In the genomic region with DNA sequence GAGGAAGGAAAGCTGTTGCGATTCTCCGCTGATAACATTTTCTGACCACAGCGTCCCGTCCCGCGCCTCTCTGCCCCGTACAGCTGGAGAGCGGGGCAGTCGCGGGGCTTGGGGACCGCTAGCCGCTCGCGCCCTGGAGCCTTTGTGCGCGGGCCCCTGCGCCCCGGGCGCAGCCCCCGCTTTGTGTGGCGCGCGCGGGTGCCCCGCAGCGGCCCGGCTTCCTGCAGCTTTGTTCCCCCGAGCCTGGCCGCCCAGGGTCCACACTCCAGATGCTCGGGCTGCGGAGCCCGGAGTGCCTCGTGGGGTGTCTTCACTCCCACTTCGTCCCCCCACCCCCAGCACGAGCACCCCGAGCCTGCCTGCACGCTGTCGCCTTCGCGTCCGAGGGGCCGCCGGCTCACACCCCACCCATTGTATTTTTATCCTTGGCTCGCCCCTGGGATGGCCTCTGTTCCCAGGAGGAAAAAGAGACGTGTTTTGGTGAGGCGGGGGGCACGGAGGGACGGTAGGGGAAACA, we compare ENCODE assay signal across 8 cellular contexts. TPM values are rescaled to one million over a fixed set of nuclear protein-coding genes. Genes with fewer than 3 reads are reported as not detected.
A peak's percentile ranks its signal among the peaks of the same experiment; 100 is the strongest.
DNase-seq lines count a peak whose midpoint lies in the region; ATAC-seq and TF ChIP-seq lines count a peak whose summit lies in the region.

No MANE protein-coding gene starts in this region.

- H3K4me3 Mint-ChIP-seq in HFFc6 = peak overlapping the region; percentile 92

- TF ChIP-seq CTCF in HFFc6 (IDR thresholded peaks at IDR 0.05) = no peak

- in situ Hi-C loops in ACHN (cut with HindIII; ENCODE audit: low pct_ligation_motif_present, low pct_unique_long_range_greater_than_20kb, low sequenced_read_pairs) = no loop called here

- H3K4me1 ChIP-seq in SJSA1 (replicated peaks) (peaks cover 27% of the 10 kb centered on the region), duodenal mucosa (ENCODE audit: control insufficient read depth in 1 of 2, insufficient read depth in 2 of 2, low read length in 2 of 2) (peaks cover 14 to 15% of the 10 kb centered on the region in 2 donors), muscle layer of duodenum (ENCODE audit: control insufficient read depth in 1 of 2, insufficient read depth in 2 of 2, low read length in 2 of 2) (peaks cover 0 to 12% of the 10 kb centered on the region in 2 donors)

- H3K4me3 ChIP-seq in SJSA1 (peak overlapping the region; percentile 81), duodenal mucosa (ENCODE audit: low read depth in 1 of 2, low read length in 2 of 2) (peak overlapping the region; percentile 77 to 80), muscle layer of duodenum (ENCODE audit: low read depth in 1 of 2, low read length in 2 of 2) (peak overlapping the region; percentile 78 to 85)

- H3K27ac ChIP-seq in SJSA1 (no peak overlapping the region), duodenal mucosa (ENCODE audit: low read depth, low read length) (no peak overlapping the region), muscle layer of duodenum (ENCODE audit: low read length) (peak overlapping the region; percentile 31)

- no peaks in the 10 kb centered on the region for H3K36me3 ChIP-seq in SJSA1
- no peaks in the 10 kb centered on the region for H3K36me3 ChIP-seq in duodenal mucosa (ENCODE audit: control insufficient read depth in 1 of 2, insufficient read depth in 2 of 2, low read length in 2 of 2)
- H3K36me3 ChIP-seq in muscle layer of duodenum (ENCODE audit: control insufficient read depth in 1 of 2, insufficient read depth in 2 of 2, low read length in 2 of 2) = no peaks in the 10 kb centered on the region

- peaks cover 41% of the 10 kb centered on the region for H3K4me1 Mint-ChIP-seq in HFFc6 (ENCODE audit: low read depth)

- no peaks in the 10 kb centered on the region for H3K9me3 Mint-ChIP-seq in HFFc6

- H3K27me3 Mint-ChIP-seq in HFFc6 (ENCODE audit: insufficient read depth) = 0 out of 2 replicates have a peak, but pooled peaks cover 2% of the 10 kb centered on the region

- DNase-seq in HFFc6 (no peak), SJSA1 (ENCODE audit: low read depth in 1 of 2, low spot score in 2 of 2) (no peak), ACHN (no peak), epidermal melanocyte (ENCODE audit: insufficient read length, low spot score) (no peak)

- ATAC-seq in GM18498 (IDR thresholded peaks at IDR 0.05; ENCODE audit: unreplicated experiment) (peak; percentile 25), HG03565 (IDR thresholded peaks at IDR 0.05; ENCODE audit: unreplicated experiment) (no peak)

- no peak overlapping the region; the same call in 1 of the 2 replicates for H3K27ac Mint-ChIP-seq in HFFc6

- H3K9ac ChIP-seq in duodenal mucosa (ENCODE audit: low read depth in 1 of 2, low read length in 2 of 2) = peak overlapping the region; percentile 55 to 65

- H3K27me3 ChIP-seq in SJSA1 (replicated peaks) (no peaks in the 10 kb centered on the region), duodenal mucosa (ENCODE audit: control insufficient read depth in 1 of 2, insufficient read depth in 2 of 2, low read length in 2 of 2) (no peaks in the 10 kb centered on the region), muscle layer of duodenum (ENCODE audit: low read depth, low read length) (no peaks in the 10 kb centered on the region)

- no peaks in the 10 kb centered on the region; the same call in 1 of the 2 replicates for H3K36me3 Mint-ChIP-seq in HFFc6 (ENCODE audit: low read depth)

- no peaks in the 10 kb centered on the region for H3K9me3 ChIP-seq in SJSA1 (replicated peaks)
- no peaks in the 10 kb centered on the region for H3K9me3 ChIP-seq in duodenal mucosa (ENCODE audit: control insufficient read depth in 1 of 2, low read length in 2 of 2)
- no peaks in the 10 kb centered on the region for H3K9me3 ChIP-seq in muscle layer of duodenum (ENCODE audit: control insufficient read depth in 1 of 2, low read length in 2 of 2)

RNA-seq across cellular contexts. Expression of a gene that starts 0.5 kb away (rescaled TPM):
- total RNA-seq in HFFc6 (2021; fragmentation: NEBNext Ultra II Directional; extraction: Animal tissue kit (Norgen Biotek cat#: 25700)) = 1 to 10 TPM; 7.7 to 8.9 (median 8.0) TPM
- 5.4 and 12.7 TPM in 2 replicates for total RNA-seq in SJSA1 (2014; rRNA removed; shearing (Covaris generic))
